In the genomic region with DNA sequence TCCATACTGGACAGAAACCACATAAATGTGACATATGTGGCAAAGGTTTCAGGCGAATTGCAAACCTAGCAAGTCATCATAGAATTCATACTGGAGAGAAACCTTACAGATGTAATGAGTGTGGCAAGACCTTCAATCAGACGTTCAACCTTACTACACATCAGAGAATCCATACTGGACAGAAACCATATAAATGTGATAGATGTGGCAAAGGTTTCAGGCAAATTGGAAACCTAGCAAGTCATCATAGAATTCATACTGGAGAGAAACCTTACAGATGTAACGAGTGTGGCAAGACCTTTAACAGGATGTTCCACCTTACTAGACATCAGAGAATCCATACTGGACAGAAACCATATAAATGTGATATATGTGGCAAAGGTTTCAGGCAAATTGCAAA, we compare ENCODE assay signal across 20 cellular contexts. TPM values are rescaled to one million over a fixed set of nuclear protein-coding genes. Genes with fewer than 3 reads are reported as not detected.
"Had no signal": no experiment of that assay in that cellular context is flagged by ENCODE, and none has a peak within 500 bp of the region (broad histone marks: within the 10 kb centered on the region; RNA-seq: fewer than 3 reads in every experiment).

No MANE protein-coding gene starts in this region.

RNA-seq across cellular contexts. Expression of gene ZNF665, which starts 18.4 kb away (rescaled TPM):
- total RNA-seq: ascending aorta had no signal

RNA-seq across cellular contexts. Expression of gene VN1R2, which starts 46.5 kb away (rescaled TPM):
- total RNA-seq: activated CD4-positive, alpha-beta memory T cell treated with anti-CD3 and anti-CD28 coated beads for 36 hours; activated CD4-positive, alpha-beta T cell treated with anti-CD3 and anti-CD28 coated beads for 36 hours; activated CD4-positive, alpha-beta T cell treated with anti-CD3 and anti-CD28 coated beads, Interleukin-2, amount 10 ng/mL, durations not matched to agents 24 days and 14 days; activated CD8-positive, alpha-beta memory T cell treated with anti-CD3 and anti-CD28 coated beads for 36 hours; activated CD8-positive, alpha-beta memory T cell treated with anti-CD3 and anti-CD28 coated beads, Interleukin-2, amount 10 ng/mL, durations not matched to agents 7 days and 5 days; activated CD8-positive, alpha-beta T cell treated with anti-CD3 and anti-CD28 coated beads, Interleukin-2, amount 10 ng/mL, durations not matched to agents 7 days and 5 days; activated naive CD4-positive, alpha-beta T cell treated with anti-CD3 and anti-CD28 coated beads for 36 hours; activated naive CD8-positive, alpha-beta T cell treated with anti-CD3 and anti-CD28 coated beads for 36 hours; activated T-helper 1 cell treated with anti-CD3 and anti-CD28 coated beads, Interleukin-12 subunit alpha, Interleukin-12 subunit beta, Interleukin-2, Interleukin-4 antibody, amounts not matched to agents 30 ng/mL and 10 ng/mL and 1 ng/mL, durations not matched to agents 14 hours and 24 hours and 36 hours; activated T-helper 2 cell treated with anti-CD3 and anti-CD28 coated beads, Interferon-gamma antibody, Interleukin-2, Interleukin-4, amounts not matched to agents 10 μg/mL and 5 μg/mL and 100 μg/mL, durations not matched to agents 14 hours and 24 hours and 36 hours; ascending aorta; breast epithelium; cardiac muscle cell; colonic mucosa; dermis microvascular lymphatic vessel endothelial cell; endodermal cell; esophagus muscularis mucosa; foreskin keratinocyte; gastrocnemius medialis; T-helper 1 cell treated with Interleukin-12 subunit alpha and Interleukin-12 subunit beta and Interleukin-4 antibody, amounts not matched to agents 30 ng/mL and 1 ng/mL, for 36 hours had no signal
- polyA plus RNA-seq: cardiac muscle cell, foreskin keratinocyte had no signal

RNA-seq across cellular contexts. Expression of gene VN1R4, which starts 56.0 kb away (rescaled TPM):
- total RNA-seq: activated CD4-positive, alpha-beta memory T cell treated with anti-CD3 and anti-CD28 coated beads for 36 hours; activated CD4-positive, alpha-beta T cell treated with anti-CD3 and anti-CD28 coated beads for 36 hours; activated CD4-positive, alpha-beta T cell treated with anti-CD3 and anti-CD28 coated beads, Interleukin-2, amount 10 ng/mL, durations not matched to agents 24 days and 14 days; activated CD8-positive, alpha-beta memory T cell treated with anti-CD3 and anti-CD28 coated beads for 36 hours; activated CD8-positive, alpha-beta memory T cell treated with anti-CD3 and anti-CD28 coated beads, Interleukin-2, amount 10 ng/mL, durations not matched to agents 7 days and 5 days; activated CD8-positive, alpha-beta T cell treated with anti-CD3 and anti-CD28 coated beads, Interleukin-2, amount 10 ng/mL, durations not matched to agents 7 days and 5 days; activated naive CD4-positive, alpha-beta T cell treated with anti-CD3 and anti-CD28 coated beads for 36 hours; activated naive CD8-positive, alpha-beta T cell treated with anti-CD3 and anti-CD28 coated beads for 36 hours; activated T-helper 1 cell treated with anti-CD3 and anti-CD28 coated beads, Interleukin-12 subunit alpha, Interleukin-12 subunit beta, Interleukin-2, Interleukin-4 antibody, amounts not matched to agents 30 ng/mL and 10 ng/mL and 1 ng/mL, durations not matched to agents 14 hours and 24 hours and 36 hours; activated T-helper 2 cell treated with anti-CD3 and anti-CD28 coated beads, Interferon-gamma antibody, Interleukin-2, Interleukin-4, amounts not matched to agents 10 μg/mL and 5 μg/mL and 100 μg/mL, durations not matched to agents 14 hours and 24 hours and 36 hours; ascending aorta; breast epithelium; cardiac muscle cell; colonic mucosa; dermis microvascular lymphatic vessel endothelial cell; endodermal cell; esophagus muscularis mucosa; foreskin keratinocyte; gastrocnemius medialis; T-helper 1 cell treated with Interleukin-12 subunit alpha and Interleukin-12 subunit beta and Interleukin-4 antibody, amounts not matched to agents 30 ng/mL and 1 ng/mL, for 36 hours had no signal
- polyA plus RNA-seq: cardiac muscle cell, foreskin keratinocyte had no signal
